ENCODE assay signal across 1 cellular context in the genomic region with DNA sequence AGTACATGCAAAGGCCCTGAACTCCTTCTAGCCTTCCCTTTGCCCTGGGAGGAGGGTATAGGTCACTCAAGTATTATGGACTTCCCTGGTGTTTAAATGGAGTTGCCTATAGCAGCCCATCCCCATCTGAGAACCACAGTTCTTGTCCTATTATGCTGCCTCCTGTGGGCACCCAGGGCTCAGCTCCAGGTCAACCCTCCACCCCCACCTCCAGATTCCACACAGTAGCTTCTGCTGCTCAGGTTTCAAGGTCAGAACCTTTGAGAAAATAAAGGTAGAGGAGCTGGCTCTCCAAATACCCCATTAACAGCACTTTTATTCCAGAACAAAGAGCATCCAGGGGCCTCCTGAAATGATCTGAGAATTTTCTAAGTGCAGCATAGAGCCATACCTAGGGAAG.
TF ChIP-seq lines count a peak whose summit lies in the region.

No MANE protein-coding gene starts in this region.

TF ChIP-seq in IMR-90, 13 proteins besides CTCF, POLR2A, EP300 and RAD21:
- no peak for TF ChIP-seq MXI1 (IDR thresholded peaks at IDR 0.05; ENCODE audit: borderline replicate concordance, low read depth, low read length)
- no peak for TF ChIP-seq ELK1 (IDR thresholded peaks at IDR 0.05; ENCODE audit: borderline replicate concordance, low read depth, low read length)
- TF ChIP-seq MAFK (IDR thresholded peaks at IDR 0.05; ENCODE audit: low read depth, low read length), result no peak
- no peak for TF ChIP-seq MAZ (IDR thresholded peaks at IDR 0.05; ENCODE audit: borderline replicate concordance, low read depth, low read length)
- TF ChIP-seq RCOR1 (IDR thresholded peaks at IDR 0.05; ENCODE audit: insufficient replicate concordance, low read length), result no peak
- no peak for TF ChIP-seq RFX5 (IDR thresholded peaks at IDR 0.05; ENCODE audit: low read depth, low read length)
- no peak for TF ChIP-seq USF2 (IDR thresholded peaks at IDR 0.05; ENCODE audit: low read depth, low read length)
- TF ChIP-seq FOS (IDR thresholded peaks at IDR 0.05; ENCODE audit: low read depth, low read length), result no peak
- no peak for TF ChIP-seq CHD1 (IDR thresholded peaks at IDR 0.05; ENCODE audit: low read depth, low read length)
- no peak for TF ChIP-seq NFE2L2 (IDR thresholded peaks at IDR 0.05; ENCODE audit: low read depth, low read length)
- no peak for TF ChIP-seq CEBPB (IDR thresholded peaks at IDR 0.05; ENCODE audit: low read depth, low read length)
- no peak for TF ChIP-seq BHLHE40 (IDR thresholded peaks at IDR 0.05; ENCODE audit: low read depth, low read length)
- no peak for TF ChIP-seq SMC3 (IDR thresholded peaks at IDR 0.05; ENCODE audit: low read depth, low read length)
